ENCODE assay signal across 10 cellular contexts in genomic region chr3:170277833-170278586, GRCh38. TPM values are rescaled to one million over a fixed set of nuclear protein-coding genes. Genes with fewer than 3 reads are reported as not detected.
DNase-seq lines count a peak whose midpoint lies in the region; ATAC-seq, FAIRE-seq and TF ChIP-seq lines count a peak whose summit lies in the region.
"Had no signal": no experiment of that assay in that cellular context is flagged by ENCODE, and none has a peak within 500 bp of the region (broad histone marks: within the 10 kb centered on the region; RNA-seq: fewer than 3 reads in every experiment).

No MANE protein-coding gene starts in this region.

- TF ChIP-seq CTCF in natural killer cell (IDR thresholded peaks at IDR 0.05) = no peak
- TF ChIP-seq CTCF in omental fat pad (IDR thresholded peaks at IDR 0.05) = no peak

- intact Hi-C loops in natural killer cell (cut with micrococcal nuclease) = no loop called here

- FAIRE-seq in GM18507 (lab: Jason Lieb, UNC) = peak; percentile 42
- FAIRE-seq: TTC549 had no signal

- peak overlapping the region; percentile 71 to 81 for H3K27ac Mint-ChIP-seq in natural killer cell

- H3K4me1 Mint-ChIP-seq in natural killer cell = peaks cover 17 to 19% of the 10 kb centered on the region in 2 donors

- no peaks in the 10 kb centered on the region for H3K9me3 Mint-ChIP-seq in natural killer cell

- ATAC-seq in natural killer cell (peak; percentile 36 to 57 (median 54)), HG02623 (IDR thresholded peaks at IDR 0.05; ENCODE audit: unreplicated experiment) (no peak), omental fat pad (ENCODE audit: low FRiP score) (no peak), GM18907 (IDR thresholded peaks at IDR 0.05; ENCODE audit: unreplicated experiment) (no peak)

- DNase-seq in GM18507 (ENCODE audit: extremely low spot score, insufficient read length, low read depth) (no peak), NAMALWA (ENCODE audit: low spot score) (peak; percentile 20), natural killer cell (no peak), MV-4-11 (lab: John Stamatoyannopoulos, UW) (no peak), omental fat pad (ENCODE audit: low spot score) (no peak)
- DNase-seq in central memory CD4-positive, alpha-beta T cell = peak; percentile 13
- DNase-seq: NCI-H1092 had no signal

- no peaks in the 10 kb centered on the region for H3K27me3 Mint-ChIP-seq in natural killer cell (ENCODE audit: low read depth in 2 of 2)

- no peaks in the 10 kb centered on the region for H3K36me3 Mint-ChIP-seq in natural killer cell

- peak overlapping the region; percentile 87 for H3K4me3 Mint-ChIP-seq in natural killer cell

RNA-seq across cellular contexts. Expression of gene PRKCI, which starts 55.8 kb away (rescaled TPM):
- total RNA-seq in natural killer cell = 10 to 100 TPM in 2 of 3 donors, 1 to 10 TPM in 1; 8.4 to 14.4 (median 11.1) TPM
- 10 to 100 TPM; 21.3 to 38.6 (median 32.7) TPM for total RNA-seq in omental fat pad

Comparison
In these comparisons a context has a peak if more than half of its experiments do, and no peak if none do; other contexts are left out.
1. DNase-seq: peak in NAMALWA (single experiment) and central memory CD4-positive, alpha-beta T cell (single experiment); none in GM18507 (single experiment), natural killer cell (single experiment), MV-4-11 (single experiment) and omental fat pad (single experiment).
2. ATAC-seq: peak in natural killer cell (3 of 3); none in HG02623 (single experiment), omental fat pad (single experiment) and GM18907 (single experiment).